Comparison of ENCODE assay signal across 13 cellular contexts in the genomic region with DNA sequence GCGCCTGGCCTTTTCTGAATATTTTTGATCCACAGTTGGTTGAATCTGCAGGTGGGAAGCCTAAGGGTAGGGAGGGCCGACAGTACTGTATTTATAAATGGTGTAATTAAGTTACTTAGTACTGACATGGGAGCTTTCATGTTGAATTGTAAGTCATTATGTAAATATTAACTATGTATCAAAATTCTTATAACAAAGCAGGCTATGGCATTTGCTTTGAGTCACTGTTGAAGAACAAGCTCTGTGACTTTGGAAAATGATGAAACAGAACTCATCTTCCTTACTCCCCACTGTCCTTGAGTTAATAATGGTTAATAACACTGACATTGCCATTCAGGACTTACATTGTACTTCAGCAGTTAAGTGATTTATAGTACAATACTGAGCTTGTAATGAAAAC.
A peak's percentile ranks its signal among the peaks of the same experiment; 100 is the strongest.
DNase-seq lines count a peak whose midpoint lies in the region; ATAC-seq, FAIRE-seq and TF ChIP-seq lines count a peak whose summit lies in the region.
"Had no signal": no experiment of that assay in that cellular context is flagged by ENCODE, and none has a peak within 500 bp of the region (broad histone marks: within the 10 kb centered on the region; RNA-seq: fewer than 3 reads in every experiment).

No MANE protein-coding gene starts in this region.

- TF ChIP-seq POLR2A in A549 (IDR thresholded peaks at IDR 0.05; ENCODE audit: low read length) = no peak

- H3K36me3 ChIP-seq in neural progenitor cell = no peaks in the 10 kb centered on the region
- H3K36me3 ChIP-seq: BLaER1 had no signal

- H3K9ac ChIP-seq in neural progenitor cell = no peak overlapping the region
- H3K9ac ChIP-seq: BLaER1 had no signal

- no peak overlapping the region for H3K27ac Mint-ChIP-seq in neural progenitor cell
- H3K27ac Mint-ChIP-seq: CD8-positive, alpha-beta memory T cell; HFFc6 had no signal

- H2AFZ ChIP-seq in neural progenitor cell (replicated peaks) = no peak overlapping the region

- POLR2A ChIA-PET in A549 (lab: Yijun Ruan, JAX) = interaction anchor here (0.9 kb wide), 1 partner anchor 19 kb away, joined by 4 read pairs; no protein-coding TSS in a partner anchor

- ATAC-seq in A549 (no peak), HG03342 (IDR thresholded peaks at IDR 0.05; ENCODE audit: unreplicated experiment) (no peak)

- no peak for FAIRE-seq in A549 (lab: Jason Lieb, UNC)

- H3K27ac ChIP-seq in A549 = peak overlapping the region; percentile 84 to 89
- H3K27ac ChIP-seq in epithelial cell of prostate = peak overlapping the region; percentile 24
- H3K27ac ChIP-seq in neural progenitor cell = no peak overlapping the region
- H3K27ac ChIP-seq: BLaER1, HL-60 had no signal

- DNase-seq in A549 (ENCODE audit: low read depth in 1 of 2, low spot score in 1 of 2) (peak in 1 of 2 experiments; percentile 40), NCI-H1417 treated with DMSO at 0.1 percent for 48 hours (lab: John Stamatoyannopoulos, UW) (peak; percentile 5), NCI-H748 treated with DMSO at 0.1 percent for 48 hours (lab: John Stamatoyannopoulos, UW) (peak; percentile 16), epithelial cell of prostate (ENCODE audit: low read depth, low spot score) (peak; percentile 24), NCI-H446 treated with DMSO at 0.1 percent for 48 hours (lab: John Stamatoyannopoulos, UW) (no peak), neural progenitor cell (ENCODE audit: low spot score) (no peak)
- DNase-seq: Caco-2; CD8-positive, alpha-beta memory T cell; HCEC 1CT; HFFc6 had no signal

- 50% methylated on average over 2 of the region's 2 CpGs for WGBS in A549 (ENCODE audit: missing lambda C conversion rate)

- CTCF ChIA-PET in A549 (lab: Yijun Ruan, JAX) = interaction anchor here (0.6 to 1.5 kb wide), 4 partner anchors 19 to 252 kb away, joined by 3 to 5 read pairs (median 4); no protein-coding TSS in a partner anchor

- peaks cover 22% of the 10 kb centered on the region for H3K27me3 Mint-ChIP-seq in neural progenitor cell (ENCODE audit: insufficient read depth, low read depth)

- H3K36me3 Mint-ChIP-seq in neural progenitor cell = peaks cover 6% of the 10 kb centered on the region

- peaks cover 12% of the 10 kb centered on the region for H3K9me3 Mint-ChIP-seq in neural progenitor cell
- H3K9me3 Mint-ChIP-seq: HFFc6 had no signal

- H4K20me1 ChIP-seq in neural progenitor cell (ENCODE audit: low read depth) = no peaks in the 10 kb centered on the region
- H4K20me1 ChIP-seq: BLaER1 had no signal

- no peak; a peak in 1 of 5 replicates for TF ChIP-seq EP300 in A549 (IDR thresholded peaks at IDR 0.05)

- H3K9me3 ChIP-seq in A549 = no peaks in the 10 kb centered on the region
- H3K9me3 ChIP-seq in neural progenitor cell (ENCODE audit: low read depth) = no peaks in the 10 kb centered on the region

- H3K4me2 ChIP-seq in A549 = peak overlapping the region; percentile 89
- H3K4me2 ChIP-seq in neural progenitor cell = no peak overlapping the region
- H3K4me2 ChIP-seq: BLaER1 had no signal

- peaks cover 10% of the 10 kb centered on the region for H3F3A ChIP-seq in neural progenitor cell (ENCODE audit: low read depth)

- TF ChIP-seq RAD21 in A549 (conservative IDR thresholded peaks at IDR 0.05 in 1 of 2, IDR thresholded peaks at IDR 0.05 in 1 of 2) = no peak

- no peaks in the 10 kb centered on the region for H3K79me2 ChIP-seq in neural progenitor cell (ENCODE audit: low read depth)

- H3K4me3 Mint-ChIP-seq in neural progenitor cell = no peak overlapping the region
- H3K4me3 Mint-ChIP-seq: CD8-positive, alpha-beta memory T cell; HFFc6 had no signal

- H3K4me1 Mint-ChIP-seq in neural progenitor cell = peaks cover 8% of the 10 kb centered on the region
- H3K4me1 Mint-ChIP-seq: CD8-positive, alpha-beta memory T cell had no signal

- no peaks in the 10 kb centered on the region for H3K27me3 ChIP-seq in neural progenitor cell
- H3K27me3 ChIP-seq: BLaER1 had no signal

- peaks cover 35% of the 10 kb centered on the region for H3K4me1 ChIP-seq in A549
- H3K4me1 ChIP-seq in neural progenitor cell = peaks cover 14% of the 10 kb centered on the region

- H3K4me3 ChIP-seq in A549 = no peak overlapping the region
- no peak overlapping the region for H3K4me3 ChIP-seq in neural progenitor cell
- H3K4me3 ChIP-seq: BLaER1 had no signal

- TF ChIP-seq CTCF in A549 (IDR thresholded peaks at IDR 0.05) (no peak), neural progenitor cell (IDR thresholded peaks at IDR 0.05) (no peak)

TF ChIP-seq in A549, 52 proteins besides CTCF, POLR2A, EP300 and RAD21:
- TF ChIP-seq JUNB (IDR thresholded peaks at IDR 0.05) = peak; percentile 76
- TF ChIP-seq FOSL2 (IDR thresholded peaks at IDR 0.05) = peak; percentile 49; the same call in 1 of the 2 replicates
- peak; percentile 42; the same call in 1 of the 2 replicates for TF ChIP-seq FOSL2 (CRISPR knock-in tag; IDR thresholded peaks at IDR 0.05)
- peak; percentile 32; the same call in 1 of the 2 replicates for TF ChIP-seq GATA3 (IDR thresholded peaks at IDR 0.05; ENCODE audit: borderline replicate concordance)
- TF ChIP-seq, protein P1, sequence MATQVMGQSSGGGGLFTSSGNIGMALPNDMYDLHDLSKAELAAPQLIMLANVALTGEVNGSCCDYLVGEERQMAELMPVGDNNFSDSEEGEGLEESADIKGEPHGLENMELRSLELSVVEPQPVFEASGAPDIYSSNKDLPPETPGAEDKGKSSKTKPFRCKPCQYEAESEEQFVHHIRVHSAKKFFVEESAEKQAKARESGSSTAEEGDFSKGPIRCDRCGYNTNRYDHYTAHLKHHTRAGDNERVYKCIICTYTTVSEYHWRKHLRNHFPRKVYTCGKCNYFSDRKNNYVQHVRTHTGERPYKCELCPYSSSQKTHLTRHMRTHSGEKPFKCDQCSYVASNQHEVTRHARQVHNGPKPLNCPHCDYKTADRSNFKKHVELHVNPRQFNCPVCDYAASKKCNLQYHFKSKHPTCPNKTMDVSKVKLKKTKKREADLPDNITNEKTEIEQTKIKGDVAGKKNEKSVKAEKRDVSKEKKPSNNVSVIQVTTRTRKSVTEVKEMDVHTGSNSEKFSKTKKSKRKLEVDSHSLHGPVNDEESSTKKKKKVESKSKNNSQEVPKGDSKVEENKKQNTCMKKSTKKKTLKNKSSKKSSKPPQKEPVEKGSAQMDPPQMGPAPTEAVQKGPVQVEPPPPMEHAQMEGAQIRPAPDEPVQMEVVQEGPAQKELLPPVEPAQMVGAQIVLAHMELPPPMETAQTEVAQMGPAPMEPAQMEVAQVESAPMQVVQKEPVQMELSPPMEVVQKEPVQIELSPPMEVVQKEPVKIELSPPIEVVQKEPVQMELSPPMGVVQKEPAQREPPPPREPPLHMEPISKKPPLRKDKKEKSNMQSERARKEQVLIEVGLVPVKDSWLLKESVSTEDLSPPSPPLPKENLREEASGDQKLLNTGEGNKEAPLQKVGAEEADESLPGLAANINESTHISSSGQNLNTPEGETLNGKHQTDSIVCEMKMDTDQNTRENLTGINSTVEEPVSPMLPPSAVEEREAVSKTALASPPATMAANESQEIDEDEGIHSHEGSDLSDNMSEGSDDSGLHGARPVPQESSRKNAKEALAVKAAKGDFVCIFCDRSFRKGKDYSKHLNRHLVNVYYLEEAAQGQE (IDR thresholded peaks at IDR 0.05) = no peak
- no peak for TF ChIP-seq RFX5 (IDR thresholded peaks at IDR 0.05)

Comparison
In these comparisons a context has a peak if more than half of its experiments do, and no peak if none do; other contexts are left out.
1. DNase-seq: peak in NCI-H1417 treated with DMSO at 0.1 percent for 48 hours (single experiment), NCI-H748 treated with DMSO at 0.1 percent for 48 hours (single experiment) and epithelial cell of prostate (single experiment); none in NCI-H446 treated with DMSO at 0.1 percent for 48 hours (single experiment) and neural progenitor cell (single experiment).